Comparison of ENCODE assay signal across 1 cellular context in genomic region chr17:75683467-75684041, GRCh38.
A peak's percentile ranks its signal among the peaks of the same experiment; 100 is the strongest.
TF ChIP-seq lines count a peak whose summit lies in the region.

No MANE protein-coding gene starts in this region.

TF ChIP-seq in IMR-90, 13 proteins besides CTCF, POLR2A, EP300 and RAD21:
- TF ChIP-seq SMC3 (IDR thresholded peaks at IDR 0.05; ENCODE audit: low read depth, low read length), result no peak
- peak; percentile 60 for TF ChIP-seq FOS (IDR thresholded peaks at IDR 0.05; ENCODE audit: low read depth, low read length)
